In genomic region chr19:3096267-3096901, GRCh38 we compare ENCODE assay signal across 8 cellular contexts. TPM values are rescaled to one million over a fixed set of nuclear protein-coding genes. Genes with fewer than 3 reads are reported as not detected.
DNase-seq lines count a peak whose midpoint lies in the region; ATAC-seq and TF ChIP-seq lines count a peak whose summit lies in the region.

No MANE protein-coding gene starts in this region.

- no peaks in the 10 kb centered on the region for H3K9me2 ChIP-seq in OCI-LY7 (ENCODE audit: insufficient read depth, low read length)

- peak overlapping the region; percentile 63 for H3K9ac ChIP-seq in neuronal stem cell (ENCODE audit: low read depth, low read length, poor library complexity)

- H3K18ac ChIP-seq in neuronal stem cell (ENCODE audit: low read length), result no peak overlapping the region

- peak overlapping the region; percentile 17 for H2BK120ac ChIP-seq in neuronal stem cell (ENCODE audit: low read depth, low read length)

- peaks cover 40% of the 10 kb centered on the region for H3K79me1 ChIP-seq in neuronal stem cell (ENCODE audit: low read depth, low read length)

- no peak overlapping the region for H4K91ac ChIP-seq in neuronal stem cell (ENCODE audit: low read depth, low read length, poor library complexity)

- peak overlapping the region; percentile 25 for H2BK12ac ChIP-seq in neuronal stem cell (ENCODE audit: low read length)

- H3K36me3 ChIP-seq in BJ (ENCODE audit: control insufficient read depth, insufficient read depth, low read length) (no peaks in the 10 kb centered on the region), OCI-LY7 (ENCODE audit: insufficient read depth, low read length) (no peaks in the 10 kb centered on the region), esophagus muscularis mucosa (no peaks in the 10 kb centered on the region), neuronal stem cell (replicated peaks in 1 of 2; ENCODE audit: control insufficient read depth in 2 of 2, insufficient read depth in 2 of 2, low read length in 2 of 2) (no peaks in the 10 kb centered on the region)

- H3K27me3 ChIP-seq in BJ (ENCODE audit: control insufficient read depth, insufficient read depth, low read length) (no peaks in the 10 kb centered on the region), esophagus muscularis mucosa (no peaks in the 10 kb centered on the region), neuronal stem cell (ENCODE audit: control insufficient read depth in 3 of 3, insufficient read depth in 3 of 3, low read depth in 1 of 3, low read length in 3 of 3) (no peaks in the 10 kb centered on the region)

- in situ Hi-C loops in ACHN (cut with HindIII; ENCODE audit: low pct_ligation_motif_present, low pct_unique_long_range_greater_than_20kb, low sequenced_read_pairs), result no loop called here

- intact Hi-C loops in OCI-LY7 (cut with micrococcal nuclease; ENCODE audit: unreplicated experiment), result no loop called here
- intact Hi-C loops in esophagus muscularis mucosa (cut with DNase I), result no loop called here

- peaks cover 9% of the 10 kb centered on the region; the same call in 1 of the 2 replicates for H3K79me2 ChIP-seq in OCI-LY7 (ENCODE audit: insufficient read depth, low read depth, low read length)

- H2AFZ ChIP-seq in OCI-LY7 (ENCODE audit: low read length) (no peak overlapping the region), neuronal stem cell (ENCODE audit: low read length) (no peak overlapping the region)

- H3K4me3 ChIP-seq in BJ (ENCODE audit: low read depth, low read length) (peak overlapping the region; percentile 80), OCI-LY7 (ENCODE audit: low read depth, low read length, poor library complexity, severe bottlenecking) (peak overlapping the region; percentile 93), esophagus muscularis mucosa (peak overlapping the region; percentile 81 to 99 (median 98)), neuronal stem cell (ENCODE audit: low read length in 2 of 2) (peak overlapping the region; percentile 70 to 87)

- H2BK5ac ChIP-seq in neuronal stem cell (ENCODE audit: low read length), result peak overlapping the region; percentile 90

- H3K4me1 ChIP-seq in OCI-LY7 (ENCODE audit: insufficient read depth, low read length, poor library complexity, severe bottlenecking) (peaks cover 27% of the 10 kb centered on the region), esophagus muscularis mucosa (peaks cover 62 to 73% (median 72%) of the 10 kb centered on the region in 4 donors), neuronal stem cell (ENCODE audit: control insufficient read depth in 2 of 2, insufficient read depth in 1 of 2, low read depth in 1 of 2, low read length in 2 of 2) (peaks cover 13 to 23% of the 10 kb centered on the region in 2 donors)

- CTCF ChIA-PET in BJ (lab: Yijun Ruan, JAX), result interaction anchor here (1.5 to 6.4 kb wide), 3 partner anchors 8 to 20 kb away, joined by 7 to 55 read pairs (median 7); no protein-coding TSS in a partner anchor
- CTCF ChIA-PET in OCI-LY7 (lab: Charles Lee; ENCODE audit: unreplicated experiment), result no interaction called here

- 37% methylated on average over 16 of the region's 25 CpGs for WGBS in esophagus muscularis mucosa
- WGBS in neuronal stem cell (ENCODE audit: extremely low coverage in 2 of 2, insufficient read length in 2 of 2, insufficient replicate concordance in 1 of 2), 2 donors, result no CpG with 5 or more reads among the region's 25 CpGs

- H3K23ac ChIP-seq in neuronal stem cell (ENCODE audit: low read depth, low read length, poor library complexity), result peak overlapping the region; percentile 48

- H3K4ac ChIP-seq in neuronal stem cell (ENCODE audit: low read length), result no peak overlapping the region

- ATAC-seq in HG03378 (IDR thresholded peaks at IDR 0.05; ENCODE audit: unreplicated experiment), result no peak

- no peak overlapping the region for H3K14ac ChIP-seq in neuronal stem cell (ENCODE audit: low read length)

- BruUV-seq in OCI-LY7 (replicated peaks; lab: Mats Ljungman, UMichigan), result no TSS peak

- H2BK15ac ChIP-seq in neuronal stem cell (ENCODE audit: low read length), result no peak overlapping the region

- peak overlapping the region; percentile 15 for H2AK5ac ChIP-seq in neuronal stem cell (ENCODE audit: low read depth, low read length)

- no peak overlapping the region for H3K27ac ChIP-seq in OCI-LY7 (ENCODE audit: low read depth, low read length, poor library complexity, severe bottlenecking)
- peak overlapping the region; percentile 82 to 88 (median 83) for H3K27ac ChIP-seq in esophagus muscularis mucosa (replicated peaks in 1 of 4)
- no peak overlapping the region for H3K27ac ChIP-seq in neuronal stem cell (replicated peaks; ENCODE audit: low read length)

- no peak for TF ChIP-seq EP300 in esophagus muscularis mucosa (IDR thresholded peaks at IDR 0.05)

- H4K20me1 ChIP-seq in OCI-LY7 (ENCODE audit: insufficient read depth, low read length), result peaks cover 19% of the 10 kb centered on the region; the same call in 1 of the 2 replicates

- H3K9me3 ChIP-seq in OCI-LY7 (ENCODE audit: low read length), result no peaks in the 10 kb centered on the region
- no peaks in the 10 kb centered on the region for H3K9me3 ChIP-seq in esophagus muscularis mucosa
- H3K9me3 ChIP-seq in neuronal stem cell (replicated peaks in 1 of 2; ENCODE audit: control insufficient read depth in 2 of 2, insufficient read depth in 1 of 2, low read depth in 1 of 2, low read length in 2 of 2), result no peaks in the 10 kb centered on the region

- no peak for DNase-seq in BJ (ENCODE audit: low read depth)
- no peak for DNase-seq in OCI-LY7 (ENCODE audit: low spot score)
- no peak for DNase-seq in esophagus muscularis mucosa (ENCODE audit: extremely low spot score)
- no peak for DNase-seq in neuronal stem cell (ENCODE audit: low spot score)
- DNase-seq in amniotic stem cell (lab: John Stamatoyannopoulos, UW), result no peak
- no peak for DNase-seq in erythroblast (lab: John Stamatoyannopoulos, UW)
- no peak for DNase-seq in ACHN

- H3K4me2 ChIP-seq in OCI-LY7 (ENCODE audit: low read length) (peak overlapping the region; percentile 98), neuronal stem cell (ENCODE audit: insufficient read depth, low read length, poor library complexity, severe bottlenecking) (peak overlapping the region; percentile 95)

- TF ChIP-seq CTCF in BJ (IDR thresholded peaks at IDR 0.05; ENCODE audit: insufficient read depth, low read depth, low read length) (no peak), OCI-LY7 (conservative IDR thresholded peaks at IDR 0.05; ENCODE audit: low read length) (no peak), esophagus muscularis mucosa (IDR thresholded peaks at IDR 0.05) (no peak)

- H4K8ac ChIP-seq in neuronal stem cell (ENCODE audit: low read depth, low read length), result no peak overlapping the region

- no peak for TF ChIP-seq POLR2A in esophagus muscularis mucosa (IDR thresholded peaks at IDR 0.05; ENCODE audit: low read depth)
- no peak for TF ChIP-seq POLR2A in erythroblast (IDR thresholded peaks at IDR 0.05; ENCODE audit: low read length)

- POLR2A ChIA-PET in BJ (lab: Charles Lee) (no interaction called here), OCI-LY7 (lab: Charles Lee) (no interaction called here)

RNA-seq across cellular contexts. Expression of gene GNA11, which starts 2.2 kb away (rescaled TPM):
- 8.0 and 15.6 TPM in 2 replicates for polyA plus RNA-seq in BJ (2011; rRNA removed)
- polyA minus RNA-seq in BJ (2011; rRNA and poly(A)+ RNA removed), result 11.0 and 30.3 TPM in 2 replicates
- total RNA-seq in OCI-LY7 (2014; rRNA removed; shearing (Covaris generic)), result 12.9 and 13.4 TPM in 2 replicates
- total RNA-seq in OCI-LY7 (2022) (10.1 and 14.3 TPM in 2 replicates), esophagus muscularis mucosa (100 to 1,000 TPM in 3 of 4 donors, 10 to 100 TPM in 1; 90.5 to 169 (median 119) TPM)
- 19.2 TPM for polyA plus RNA-seq in neuronal stem cell (2013, experiment 1 of 2)
- polyA plus RNA-seq in neuronal stem cell (2013, experiment 2 of 2), result 20.0 TPM

RNA-seq across cellular contexts. Expression of gene TLE5, which starts 34.1 kb away (rescaled TPM):
- polyA plus RNA-seq in BJ (2011; rRNA removed), result 365 and 579 TPM in 2 replicates
- polyA minus RNA-seq in BJ (2011; rRNA and poly(A)+ RNA removed), result 270 and 438 TPM in 2 replicates
- 424 and 448 TPM in 2 replicates for total RNA-seq in OCI-LY7 (2014; rRNA removed; shearing (Covaris generic))
- 376 and 463 TPM in 2 replicates for total RNA-seq in OCI-LY7 (2022)
- 100 to 1,000 TPM; 657 to 947 (median 804) TPM for total RNA-seq in esophagus muscularis mucosa
- polyA plus RNA-seq in neuronal stem cell (2013, experiment 1 of 2), result 162 TPM
- 164 TPM for polyA plus RNA-seq in neuronal stem cell (2013, experiment 2 of 2)

RNA-seq across cellular contexts. Expression of gene GNA15, which starts 39.4 kb away (rescaled TPM):
- 0.06 TPM in 1 of 2 replicates, not detected in the other for polyA plus RNA-seq in BJ (2011; rRNA removed)
- 0.24 TPM in 1 of 2 replicates, not detected in the other for polyA minus RNA-seq in BJ (2011; rRNA and poly(A)+ RNA removed)
- not detected in 2 replicates for total RNA-seq in OCI-LY7 (2014; rRNA removed; shearing (Covaris generic))
- total RNA-seq in OCI-LY7 (2022) (not detected in 2 replicates), esophagus muscularis mucosa (10 to 100 TPM in 1 of 4 donors, 1 to 10 TPM in 3; 4.3 to 13.8 (median 5.3) TPM)
- polyA plus RNA-seq in neuronal stem cell (2013, experiment 1 of 2), result 0.01 TPM
- not detected for polyA plus RNA-seq in neuronal stem cell (2013, experiment 2 of 2)

Comparison
In these comparisons a context has a peak if more than half of its experiments do, and no peak if none do; other contexts are left out.
1. H3K27ac ChIP-seq: peak in esophagus muscularis mucosa (4 of 4); none in OCI-LY7 (single experiment) and neuronal stem cell (single experiment).
2. RNA of gene GNA11, which starts 2.2 kb away (total RNA-seq): 90.5 to 169 TPM in esophagus muscularis mucosa; 10.1 to 14.3 TPM in OCI-LY7; every median in the first group is over 4 times any median in the second.
3. RNA of gene GNA15, which starts 39.4 kb away (total RNA-seq): 4.3 to 13.8 TPM in esophagus muscularis mucosa; not detected in OCI-LY7; every median in the first group is over 4 times any median in the second.
4. Peak in every context shown above with its lines, with median percentiles within 50 percentile points of each other: H3K4me3 ChIP-seq.